14 cellular contexts compared by ENCODE assay signal in the genomic region with DNA sequence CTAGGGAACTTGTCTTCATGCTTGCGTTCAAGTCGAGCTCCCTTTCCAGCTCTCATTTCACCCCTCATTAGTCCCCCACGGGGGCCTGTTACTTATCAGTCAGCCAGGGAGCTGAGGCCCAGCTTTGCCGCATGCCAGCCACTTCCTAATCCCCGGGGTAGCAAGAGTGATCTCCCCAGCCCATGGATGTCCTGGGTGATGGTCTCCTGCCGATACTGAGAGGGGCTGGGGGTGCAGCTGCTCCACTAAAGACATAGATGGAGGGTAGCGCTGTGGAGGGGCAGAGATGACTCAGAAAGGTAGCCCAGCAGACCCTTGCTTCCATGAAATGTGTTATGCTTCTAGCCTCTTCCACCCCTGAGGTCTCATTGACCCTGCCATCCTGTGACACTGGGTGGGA.
A peak's percentile ranks its signal among the peaks of the same experiment; 100 is the strongest.
DNase-seq lines count a peak whose midpoint lies in the region; ATAC-seq and TF ChIP-seq lines count a peak whose summit lies in the region.
"Had no signal": no experiment of that assay in that cellular context is flagged by ENCODE, and none has a peak within 500 bp of the region (broad histone marks: within the 10 kb centered on the region; RNA-seq: fewer than 3 reads in every experiment).

No MANE protein-coding gene starts in this region.

- no peak overlapping the region for H2AK9ac ChIP-seq in IMR-90 (replicated peaks; ENCODE audit: low read depth, low read length, poor library complexity)

- TF ChIP-seq RAD21 in IMR-90 (IDR thresholded peaks at IDR 0.05; ENCODE audit: low read length) = no peak

- peaks cover 8% of the 10 kb centered on the region for H3K36me3 ChIP-seq in IMR-90 (ENCODE audit: control insufficient read depth, insufficient read depth, low read length)
- no peaks in the 10 kb centered on the region for H3K36me3 ChIP-seq in endodermal cell (ENCODE audit: control insufficient read depth, insufficient read depth, low read length)
- H3K36me3 ChIP-seq in mesenchymal stem cell (ENCODE audit: control insufficient read depth in 1 of 2, insufficient read depth in 2 of 2, low read depth in 1 of 2, low read length in 2 of 2) = peaks cover 2 to 90% of the 10 kb centered on the region in 2 experiments
- H3K36me3 ChIP-seq: HAP-1 had no signal

- H3K36me3 Mint-ChIP-seq in endodermal cell (ENCODE audit: low read depth) = no peaks in the 10 kb centered on the region

- no peaks in the 10 kb centered on the region for H3K27me3 Mint-ChIP-seq in endodermal cell (ENCODE audit: insufficient read depth)
- H3K27me3 Mint-ChIP-seq: CD4-positive, alpha-beta memory T cell had no signal

- H3K4me3 Mint-ChIP-seq in endodermal cell = no peak overlapping the region
- H3K4me3 Mint-ChIP-seq: CD14-positive monocyte; CD4-positive, alpha-beta memory T cell had no signal

- H2BK12ac ChIP-seq in mesenchymal stem cell (ENCODE audit: low read length in 2 of 2) = no peak overlapping the region

- no peak overlapping the region for H4K91ac ChIP-seq in IMR-90 (ENCODE audit: insufficient read depth, low read depth, low read length)
- H4K91ac ChIP-seq in mesenchymal stem cell (ENCODE audit: low read length) = no peak overlapping the region

- DNase-seq in IMR-90 (no peak), endodermal cell (peak; percentile 44), mucosa of gallbladder (ENCODE audit: low spot score) (peak; percentile 7), head of caudate nucleus (no peak), hypothalamus (lab: John Stamatoyannopoulos, UW) (no peak), mesenchymal stem cell (no peak)
- DNase-seq: AML-193; CD4-positive, alpha-beta memory T cell; DMS153; DMS79; GDM1; GM23248 had no signal

- H3K9me3 ChIP-seq in IMR-90 (ENCODE audit: control insufficient read depth, insufficient read depth, low read length) (no peaks in the 10 kb centered on the region), endodermal cell (ENCODE audit: control insufficient read depth, low read length) (no peaks in the 10 kb centered on the region), mesenchymal stem cell (ENCODE audit: control insufficient read depth, low read length) (no peaks in the 10 kb centered on the region)
- H3K9me3 ChIP-seq: HAP-1 had no signal

- no peak overlapping the region for H4K5ac ChIP-seq in IMR-90 (ENCODE audit: low read depth, low read length)

- H3K9me1 ChIP-seq in IMR-90 (ENCODE audit: insufficient read depth, low read length) = peaks cover 9% of the 10 kb centered on the region

- H4K20me1 ChIP-seq in IMR-90 (ENCODE audit: insufficient read depth, low read length) = no peaks in the 10 kb centered on the region

- in situ Hi-C loops in IMR-90 (cut with MboI; ENCODE audit: low sequenced_read_pairs) = no loop called here

- no peak overlapping the region for H2BK20ac ChIP-seq in IMR-90 (ENCODE audit: low read depth, low read length)

- intact Hi-C loops in IMR-90 (cut with micrococcal nuclease) = no loop called here
- intact Hi-C loops in head of caudate nucleus (cut with DNase I) = no loop called here

- no peak overlapping the region for H3K4me2 ChIP-seq in IMR-90 (ENCODE audit: low read depth, low read length)
- H3K4me2 ChIP-seq in mesenchymal stem cell (ENCODE audit: low read length, poor library complexity, severe bottlenecking) = no peak overlapping the region

- H3K4me1 Mint-ChIP-seq in endodermal cell = no peaks in the 10 kb centered on the region

- H3K4me1 ChIP-seq in IMR-90 (ENCODE audit: control insufficient read depth, insufficient read depth, low read length) (no peaks in the 10 kb centered on the region), endodermal cell (ENCODE audit: control insufficient read depth, insufficient read depth, low read length) (no peaks in the 10 kb centered on the region), mesenchymal stem cell (ENCODE audit: control insufficient read depth, insufficient read depth, low read depth, low read length) (no peaks in the 10 kb centered on the region)
- H3K4me1 ChIP-seq: HAP-1 had no signal

- H2BK15ac ChIP-seq in IMR-90 (ENCODE audit: low read depth, low read length) (no peak overlapping the region), mesenchymal stem cell (ENCODE audit: low read depth, poor library complexity, severe bottlenecking) (no peak overlapping the region)

- no peak overlapping the region for H3K9ac ChIP-seq in IMR-90 (ENCODE audit: low read depth, low read length)
- no peak overlapping the region for H3K9ac ChIP-seq in endodermal cell (ENCODE audit: extremely low read depth, low read length, poor library complexity, severe bottlenecking)
- H3K9ac ChIP-seq in mesenchymal stem cell (ENCODE audit: low read length) = no peak overlapping the region
- H3K9ac ChIP-seq: GM23248 had no signal

- no peak overlapping the region for H3K56ac ChIP-seq in IMR-90 (ENCODE audit: extremely low read depth, insufficient read depth, low read length)

- dilution Hi-C loops in IMR-90 (cut with HindIII; ENCODE audit: low sequenced_read_pairs, unreplicated experiment) = no loop called here

- WGBS in IMR-90 (ENCODE audit: extremely low coverage in 2 of 2, insufficient read length in 1 of 2), 2 experiments = 93% methylated on average over 3 of the region's 7 CpGs; no CpG with 5 or more reads in 1 of the 2 experiments
- 88 to 89% methylated on average over 5 to 7 of the region's 7 CpGs for WGBS in endodermal cell (ENCODE audit: insufficient coverage in 1 of 2, insufficient read length in 1 of 2), 2 experiments
- 90% methylated on average over 7 of the region's 7 CpGs for WGBS in mesenchymal stem cell

- TF ChIP-seq CTCF in IMR-90 (conservative IDR thresholded peaks at IDR 0.05; ENCODE audit: low read depth, low read length) = no peak
- TF ChIP-seq CTCF in endodermal cell (conservative IDR thresholded peaks at IDR 0.05) = no peak

- no peaks in the 10 kb centered on the region for H3K79me1 ChIP-seq in IMR-90 (ENCODE audit: low read depth in 1 of 2, low read length in 2 of 2)
- no peaks in the 10 kb centered on the region for H3K79me1 ChIP-seq in mesenchymal stem cell (replicated peaks; ENCODE audit: low read length, poor library complexity, severe bottlenecking)

- H3K27ac ChIP-seq in IMR-90 (ENCODE audit: insufficient read depth, low read length) (no peak overlapping the region), endodermal cell (ENCODE audit: low read depth, low read length) (no peak overlapping the region), mesenchymal stem cell (ENCODE audit: low read length, poor library complexity, severe bottlenecking) (no peak overlapping the region)
- H3K27ac ChIP-seq: GM23248 had no signal

- POLR2A ChIA-PET in IMR-90 (lab: Charles Lee; ENCODE audit: unreplicated experiment) = no interaction called here

- no peak for TF ChIP-seq POLR2A in IMR-90 (IDR thresholded peaks at IDR 0.05; ENCODE audit: low read depth, low read length)

- H3K18ac ChIP-seq in IMR-90 (ENCODE audit: low read depth, low read length) (no peak overlapping the region), mesenchymal stem cell (ENCODE audit: low read depth in 1 of 2, low read length in 2 of 2) (no peak overlapping the region)

- H4K8ac ChIP-seq in IMR-90 (ENCODE audit: low read depth in 2 of 2, low read length in 2 of 2) (no peak overlapping the region), mesenchymal stem cell (ENCODE audit: low read length) (no peak overlapping the region)

- no peak overlapping the region for H3K4ac ChIP-seq in IMR-90 (ENCODE audit: low read depth, low read length)
- no peak overlapping the region for H3K4ac ChIP-seq in mesenchymal stem cell (ENCODE audit: low read depth in 1 of 2, low read length in 2 of 2)

- H2AFZ ChIP-seq in IMR-90 (replicated peaks; ENCODE audit: low read length, poor library complexity) (no peak overlapping the region), mesenchymal stem cell (ENCODE audit: low read depth, low read length) (no peak overlapping the region)
- H2AFZ ChIP-seq: GM23248 had no signal

- H2AK5ac ChIP-seq in IMR-90 (ENCODE audit: low read depth, low read length) (0 out of 2 replicates have a peak overlapping the region, but pooled peaks have one; percentile 39), mesenchymal stem cell (ENCODE audit: low read length, severe bottlenecking) (no peak overlapping the region)

- no peak overlapping the region for H3K4me3 ChIP-seq in IMR-90 (ENCODE audit: insufficient read depth, low read depth, low read length)
- H3K4me3 ChIP-seq in endodermal cell (ENCODE audit: low read length) = no peak overlapping the region
- no peak overlapping the region for H3K4me3 ChIP-seq in mesenchymal stem cell (ENCODE audit: insufficient read depth in 1 of 2, low read depth in 1 of 2, low read length in 2 of 2)
- H3K4me3 ChIP-seq: GM23248, HAP-1 had no signal

- ATAC-seq in IMR-90 (ENCODE audit: low read depth) = no peak

- no peaks in the 10 kb centered on the region for H3K27me3 ChIP-seq in IMR-90 (ENCODE audit: control insufficient read depth, insufficient read depth, low read length)
- no peaks in the 10 kb centered on the region for H3K27me3 ChIP-seq in endodermal cell (ENCODE audit: control insufficient read depth, insufficient read depth, low read length, poor library complexity, severe bottlenecking)
- no peaks in the 10 kb centered on the region for H3K27me3 ChIP-seq in mesenchymal stem cell (ENCODE audit: control insufficient read depth in 1 of 2, insufficient read depth in 1 of 2, low read length in 2 of 2)

- no peak overlapping the region for H2BK5ac ChIP-seq in IMR-90 (ENCODE audit: low read depth, low read length, poor library complexity, severe bottlenecking)
- H2BK5ac ChIP-seq in mesenchymal stem cell (ENCODE audit: low read depth, low read length, poor library complexity, severe bottlenecking) = no peak overlapping the region

- BruUV-seq in IMR-90 (replicated peaks; lab: Mats Ljungman, UMichigan) = no TSS peak

- H3K14ac ChIP-seq in IMR-90 (replicated peaks; ENCODE audit: low read depth, low read length) (no peak overlapping the region), mesenchymal stem cell (ENCODE audit: low read length in 2 of 2) (no peak overlapping the region)

- H3K9me3 Mint-ChIP-seq in endodermal cell = no peaks in the 10 kb centered on the region
- H3K9me3 Mint-ChIP-seq: CD14-positive monocyte; CD4-positive, alpha-beta memory T cell had no signal

- CTCF ChIA-PET in IMR-90 (lab: Yijun Ruan, JAX) = no interaction called here

- H3K23ac ChIP-seq in IMR-90 (ENCODE audit: low read depth, low read length) (no peak overlapping the region), mesenchymal stem cell (ENCODE audit: low read length in 2 of 2) (no peak overlapping the region)

- H2BK120ac ChIP-seq in IMR-90 (ENCODE audit: low read depth, low read length) (no peak overlapping the region), mesenchymal stem cell (ENCODE audit: low read depth, low read length) (no peak overlapping the region)

- no peak overlapping the region for H3K27ac Mint-ChIP-seq in endodermal cell

Comparison
In these comparisons a context has a peak if more than half of its experiments do, and no peak if none do; other contexts are left out.
1. DNase-seq: peak in endodermal cell (single experiment) and mucosa of gallbladder (single experiment); none in IMR-90 (single experiment), head of caudate nucleus (0 of 42), hypothalamus (0 of 51) and mesenchymal stem cell (single experiment).